In the genomic region with DNA sequence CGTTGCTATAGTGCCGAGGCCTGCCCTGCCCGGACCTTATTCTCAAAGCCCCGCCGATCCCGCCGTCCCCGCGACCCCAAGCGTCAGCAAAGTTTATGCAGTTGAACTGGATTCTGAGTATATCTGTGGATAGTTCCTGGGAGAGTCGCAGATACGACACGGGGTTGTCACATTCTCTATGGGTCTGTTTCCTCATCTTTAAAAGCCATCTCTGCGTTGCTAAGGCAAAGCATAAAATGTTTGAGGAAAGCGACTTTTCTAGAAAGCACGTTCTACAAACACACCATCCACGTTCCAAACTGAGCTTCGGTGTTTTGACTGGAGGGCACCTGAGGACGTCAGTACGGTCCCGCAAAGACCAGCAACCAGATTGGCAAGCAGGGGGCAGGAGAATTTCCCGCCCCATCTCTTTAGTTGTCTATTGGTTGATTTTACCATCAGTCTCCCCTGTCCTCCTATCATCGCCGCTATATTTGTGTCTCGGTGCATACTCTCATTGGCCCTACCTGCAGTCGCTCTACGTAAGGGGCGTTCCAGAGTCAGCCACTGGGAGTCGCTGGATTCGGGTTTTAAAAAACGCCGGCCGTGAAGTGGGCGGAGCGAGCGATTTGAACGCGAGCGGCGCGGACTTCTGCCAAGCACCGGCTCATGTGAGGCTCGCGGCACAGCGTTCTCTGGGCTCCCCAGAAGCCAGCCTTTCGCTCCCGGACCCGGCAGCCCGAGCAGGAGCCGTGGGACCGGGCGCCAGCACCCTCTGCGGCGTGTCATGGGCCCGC, we compare ENCODE assay signal across 8 cellular contexts. TPM values are rescaled to one million over a fixed set of nuclear protein-coding genes. Genes with fewer than 3 reads are reported as not detected.
DNase-seq lines count a peak whose midpoint lies in the region; ATAC-seq lines count a peak whose summit lies in the region.

A gene (plus strand): TSS at position 626 of the 776 bp plus-strand sequence. CDS start 141 bp downstream, at position 767.

- H3K27me3 Mint-ChIP-seq in dendritic cell treated with granulocyte-macrophage colony-stimulating factor and Interleukin-4, amounts not matched to agents 40 ng/mL and 50 ng/mL, for 4 days = no peaks in the 10 kb centered on the region

- peak within 1 kb of the TSS; percentile 70 for H3K4me3 Mint-ChIP-seq in dendritic cell treated with granulocyte-macrophage colony-stimulating factor and Interleukin-4, amounts not matched to agents 40 ng/mL and 50 ng/mL, for 4 days

- H3K4me1 Mint-ChIP-seq in dendritic cell treated with granulocyte-macrophage colony-stimulating factor and Interleukin-4, amounts not matched to agents 40 ng/mL and 50 ng/mL, for 4 days (ENCODE audit: low read depth) = peaks cover 28% of the 10 kb centered on the region

- H3K36me3 Mint-ChIP-seq in dendritic cell treated with granulocyte-macrophage colony-stimulating factor and Interleukin-4, amounts not matched to agents 40 ng/mL and 50 ng/mL, for 4 days (ENCODE audit: low read depth) = peaks cover 13% of the 10 kb centered on the region

- ATAC-seq in GM19351 (IDR thresholded peaks at IDR 0.05; ENCODE audit: unreplicated experiment) = peak; percentile 99
- peak; percentile 98 for ATAC-seq in HG03521 (IDR thresholded peaks at IDR 0.05; ENCODE audit: unreplicated experiment)
- ATAC-seq in left lobe of liver = peak; percentile 99

- H3K27ac Mint-ChIP-seq in dendritic cell treated with granulocyte-macrophage colony-stimulating factor and Interleukin-4, amounts not matched to agents 40 ng/mL and 50 ng/mL, for 4 days = peak within 1 kb of the TSS; percentile 67

- peaks cover 3% of the 10 kb centered on the region for H3K9me3 Mint-ChIP-seq in dendritic cell treated with granulocyte-macrophage colony-stimulating factor and Interleukin-4, amounts not matched to agents 40 ng/mL and 50 ng/mL, for 4 days

- intact Hi-C loops in dendritic cell treated with granulocyte-macrophage colony-stimulating factor and Interleukin-4, amounts not matched to agents 40 ng/mL and 50 ng/mL, for 4 days (cut with micrococcal nuclease) = loop anchor here (1.0 kb wide), 1 partner anchor 16 kb away; no protein-coding TSS in a partner anchor

- DNase-seq in C1 segment of cervical spinal cord (lab: John Stamatoyannopoulos, UW) = peak; percentile 30 to 96 (median 88)
- DNase-seq in NCI-H748 (lab: John Stamatoyannopoulos, UW; ENCODE audit: unreplicated experiment) = peak; percentile 99
- peak; percentile 94 for DNase-seq in activated CD4-positive, alpha-beta T cell treated with anti-CD3 and anti-CD28 coated beads, Interleukin-2, amount 50 U/mL, for 1 hour
- DNase-seq in left lobe of liver (ENCODE audit: low spot score) = peak; percentile 97
- DNase-seq in stimulated activated CD4-positive, alpha-beta T cell treated with anti-CD3 and anti-CD28 coated beads, Interleukin-2, amount 100 ng/mL, for 4 hours (ENCODE audit: low read depth) = peak; percentile 92

RNA-seq across cellular contexts. Expression of the gene that starts here (rescaled TPM):
- 0.33 TPM for total RNA-seq in left lobe of liver

Comparison
In these comparisons a context has a peak if more than half of its experiments do, and no peak if none do; other contexts are left out.
1. Peak in every context shown above with its lines: DNase-seq and ATAC-seq.
2. Peak in DNase-seq and ATAC-seq in left lobe of liver; RNA of the gene not detected or under 1 TPM.